Comparison of ENCODE assay signal across 17 cellular contexts in genomic region chr1:204880906-204881305, GRCh38.
"Had no signal": no experiment of that assay in that cellular context is flagged by ENCODE, and none has a peak within 500 bp of the region (broad histone marks: within the 10 kb centered on the region; RNA-seq: fewer than 3 reads in every experiment).

No MANE protein-coding gene starts in this region.

- H3K4me3 ChIP-seq: neural progenitor cell, pancreas, thyroid gland had no signal

- H3K27me3 ChIP-seq: neural progenitor cell, pancreas, thyroid gland had no signal

- H3K36me3 ChIP-seq: neural progenitor cell, pancreas, thyroid gland had no signal

- H3K27ac ChIP-seq: neural progenitor cell, pancreas, thyroid gland had no signal

- ATAC-seq: activated CD4-positive, CD25-positive, alpha-beta regulatory T cell treated with anti-CD3 and anti-CD28 coated beads, Interleukin-2, amount 50 U/mL, for 24 hours; left ventricle myocardium superior; pancreas; stimulated activated naive CD8-positive, alpha-beta T cell treated with anti-CD3 and anti-CD28 coated beads, Interleukin-15, Interleukin-2, amounts not matched to agents 100 U/mL and 50 U/mL, for 24 hours had no signal

- H3K9ac ChIP-seq: neural progenitor cell had no signal

- H3K9me3 Mint-ChIP-seq: activated naive CD4-positive, alpha-beta T cell treated with anti-CD3 and anti-CD28 coated beads, Interleukin-2, amount 50 U/mL, for 24 hours; activated T-cell treated with anti-CD3 and anti-CD28 coated beads, Interleukin-2, amount 50 U/mL, for 24 hours; central memory CD8-positive, alpha-beta T cell; endodermal cell; neural progenitor cell had no signal

- DNase-seq: activated CD4-positive, alpha-beta T cell treated with anti-CD3 and anti-CD28 coated beads, Interleukin-2, amount 50 U/mL, for 4 hours; activated effector memory CD4-positive, alpha-beta T cell treated with Interleukin-2 at 50 U/mL for 16 hours; activated T-cell treated with anti-CD3 and anti-CD28 coated beads, Interleukin-2, amount 50 U/mL, for 24 hours; amniotic stem cell; endodermal cell; left ventricle myocardium superior; mesendoderm; pancreas; stimulated activated CD4-positive, alpha-beta T cell treated with anti-CD3 and anti-CD28 coated beads, Interleukin-4, amount 100 ng/mL, for 1 hour; stimulated activated CD8-positive, alpha-beta memory T cell treated with anti-CD3 and anti-CD28 coated beads, Interleukin-4, amount 100 ng/mL, for 48 hours; stimulated activated naive CD8-positive, alpha-beta T cell treated with anti-CD3 and anti-CD28 coated beads, Interleukin-15, Interleukin-2, amounts not matched to agents 100 U/mL and 50 U/mL, for 24 hours; thyroid gland had no signal

- H3K27me3 Mint-ChIP-seq: brain had no signal

- H3K36me3 Mint-ChIP-seq: activated naive CD4-positive, alpha-beta T cell treated with anti-CD3 and anti-CD28 coated beads, Interleukin-2, amount 50 U/mL, for 24 hours; neural progenitor cell had no signal

- H3K4me3 Mint-ChIP-seq: activated naive CD4-positive, alpha-beta T cell treated with anti-CD3 and anti-CD28 coated beads, Interleukin-2, amount 50 U/mL, for 24 hours; activated T-cell treated with anti-CD3 and anti-CD28 coated beads, Interleukin-2, amount 50 U/mL, for 24 hours; brain; central memory CD8-positive, alpha-beta T cell; endodermal cell; neural progenitor cell had no signal

- H3K4me1 Mint-ChIP-seq: activated naive CD4-positive, alpha-beta T cell treated with anti-CD3 and anti-CD28 coated beads, Interleukin-2, amount 50 U/mL, for 24 hours; central memory CD8-positive, alpha-beta T cell had no signal

- H2AFZ ChIP-seq: neural progenitor cell had no signal

- H3K4me1 ChIP-seq: thyroid gland had no signal

- H3K9me3 ChIP-seq: pancreas, thyroid gland had no signal

- H3K27ac Mint-ChIP-seq: activated naive CD4-positive, alpha-beta T cell treated with anti-CD3 and anti-CD28 coated beads, Interleukin-2, amount 50 U/mL, for 24 hours; activated T-cell treated with anti-CD3 and anti-CD28 coated beads, Interleukin-2, amount 50 U/mL, for 24 hours; endodermal cell; neural progenitor cell had no signal

- H3K4me2 ChIP-seq: neural progenitor cell had no signal
